8 cellular contexts compared by ENCODE assay signal in the genomic region with DNA sequence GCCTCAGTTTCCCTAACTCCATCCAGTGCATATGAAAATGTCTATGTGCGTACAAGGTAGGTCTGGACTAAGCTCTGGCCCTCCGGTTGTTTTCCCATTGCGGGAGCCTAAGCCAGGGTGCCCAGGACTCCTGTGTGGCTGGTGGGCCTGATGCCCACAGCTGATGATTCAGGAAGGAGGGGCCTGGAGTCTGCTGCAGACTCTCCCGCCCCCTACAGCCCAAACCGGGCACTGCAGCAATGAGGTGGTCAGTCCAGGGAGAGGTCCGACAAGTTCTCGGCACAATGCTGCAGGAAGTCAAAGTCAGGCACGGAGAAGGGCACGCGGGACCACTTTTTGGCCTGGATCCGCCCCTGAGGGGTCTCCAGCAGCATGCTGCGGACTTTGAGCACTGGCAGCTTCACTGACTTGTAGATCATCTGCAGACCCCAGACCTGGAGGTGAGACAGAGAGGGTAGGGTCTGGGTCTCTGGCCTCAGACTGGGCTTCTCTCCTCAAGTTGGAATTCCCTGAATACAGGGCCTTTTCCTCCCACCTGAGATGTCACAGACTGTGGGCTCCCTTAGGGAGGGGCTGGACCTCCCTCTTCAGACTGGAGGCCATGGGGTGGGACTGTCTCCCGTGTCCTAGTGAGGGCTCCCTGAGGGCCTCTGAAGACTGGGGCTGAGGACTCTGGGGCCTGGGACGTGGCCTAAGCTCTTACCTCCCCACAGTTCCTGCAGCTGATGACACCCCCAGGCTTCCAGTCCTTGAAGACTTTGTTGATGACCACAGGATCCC. TPM values are rescaled to one million over a fixed set of nuclear protein-coding genes. Genes with fewer than 3 reads are reported as not detected.
A peak's percentile ranks its signal among the peaks of the same experiment; 100 is the strongest.
DNase-seq lines count a peak whose midpoint lies in the region; ATAC-seq and TF ChIP-seq lines count a peak whose summit lies in the region.

No MANE protein-coding gene starts in this region.

- POLR2A ChIA-PET in HCT116 (lab: Charles Lee): interaction anchor here (0.6 kb wide), 1 partner anchor 54 kb away, joined by 3 read pairs; no protein-coding TSS in a partner anchor

- no peaks in the 10 kb centered on the region for H3K9me3 ChIP-seq in HCT116 (ENCODE audit: control insufficient read depth in 1 of 2, insufficient read depth in 1 of 2, low read depth in 1 of 2, low read length in 2 of 2)

- H3K4me3 ChIP-seq in HCT116 (replicated peaks in 1 of 2; ENCODE audit: low read depth in 1 of 2, low read length in 2 of 2): 0 out of 4 replicates have a peak overlapping the region, but pooled peaks of 1 of the 2 experiments have one; percentile 19

- DNase-seq in CD14-positive monocyte (ENCODE audit: low spot score) (no peak), HCT116 (ENCODE audit: low read depth, low spot score) (peak; percentile 61), SHP77 treated with DMSO at 0.1 percent for 48 hours (lab: John Stamatoyannopoulos, UW) (peak; percentile 30), glutamatergic neuron (peak; percentile 89), posterior vena cava (ENCODE audit: low spot score) (peak; percentile 94)
- peak; percentile 70 for DNase-seq in activated naive CD4-positive, alpha-beta T cell treated with Interleukin-2 at 50 U/mL for 16 hours

- H3K9ac ChIP-seq in HCT116 (ENCODE audit: low read length): no peak overlapping the region

- no TSS peak for BruUV-seq in HCT116 (replicated peaks; lab: Mats Ljungman, UMichigan)

- peak; percentile 94 for ATAC-seq in HCT116
- no peak for ATAC-seq in HG03280 (IDR thresholded peaks at IDR 0.05; ENCODE audit: unreplicated experiment)
- no peak for ATAC-seq in GM18858 (IDR thresholded peaks at IDR 0.05; ENCODE audit: unreplicated experiment)

- no peaks in the 10 kb centered on the region for H3K9me2 ChIP-seq in HCT116 (ENCODE audit: insufficient read depth)

- TF ChIP-seq RAD21 in HCT116 (IDR thresholded peaks at IDR 0.05; ENCODE audit: low read depth): peak; percentile 94

- H3K4me1 Mint-ChIP-seq in CD14-positive monocyte: peaks cover 14% of the 10 kb centered on the region
- H3K4me1 Mint-ChIP-seq in glutamatergic neuron (ENCODE audit: low read depth, unreplicated experiment): peaks cover 7% of the 10 kb centered on the region

- H3K79me2 ChIP-seq in HCT116 (ENCODE audit: insufficient read depth, low read length): no peaks in the 10 kb centered on the region

- H3K36me3 Mint-ChIP-seq in CD14-positive monocyte: peaks cover 32 to 40% of the 10 kb centered on the region in 2 donors
- no peaks in the 10 kb centered on the region for H3K36me3 Mint-ChIP-seq in glutamatergic neuron (ENCODE audit: unreplicated experiment)

- H3K4me2 ChIP-seq in HCT116 (ENCODE audit: low read length): peak overlapping the region; percentile 55

- no peak overlapping the region for H2AFZ ChIP-seq in HCT116 (ENCODE audit: low read depth, low read length, poor library complexity, severe bottlenecking)

- H3K27ac Mint-ChIP-seq in CD14-positive monocyte (no peak overlapping the region), glutamatergic neuron (ENCODE audit: unreplicated experiment) (no peak overlapping the region)

- H3K4me3 Mint-ChIP-seq in CD14-positive monocyte (no peak overlapping the region), glutamatergic neuron (ENCODE audit: unreplicated experiment) (no peak overlapping the region)

- intact Hi-C loops in CD14-positive monocyte (cut with micrococcal nuclease): loop anchor here (5.0 kb wide), 2 partner anchors 34 to 74 kb away; no protein-coding TSS in a partner anchor
- intact Hi-C loops in HCT116 (cut with micrococcal nuclease): loop anchor here (1.0 to 5.0 kb wide), 3 partner anchors 34 to 139 kb away; no protein-coding TSS in a partner anchor
- intact Hi-C loops in posterior vena cava (cut with DNase I): no loop called here

- H3K4me1 ChIP-seq in HCT116 (ENCODE audit: control insufficient read depth in 1 of 2, insufficient read depth in 2 of 2, low read length in 2 of 2): peaks cover 0 to 8% of the 10 kb centered on the region in 2 experiments; a peak in 3 of 4 replicates

- RAD21 ChIA-PET in HCT116 (lab: Charles Lee; ENCODE audit: low non-redundant PET in 1 of 2, low total read pairs in 2 of 2, uncharacterized antibody in 2 of 2, unreplicated experiment in 2 of 2): no interaction called here

- no peak overlapping the region for H3K27ac ChIP-seq in HCT116 (ENCODE audit: low read depth, low read length)

- no peaks in the 10 kb centered on the region for H3K36me3 ChIP-seq in HCT116 (ENCODE audit: control insufficient read depth in 1 of 2, insufficient read depth in 2 of 2, low read length in 2 of 2)

- H4K20me1 ChIP-seq in HCT116 (ENCODE audit: insufficient read depth): no peaks in the 10 kb centered on the region

- H3K9me3 Mint-ChIP-seq in CD14-positive monocyte: no peaks in the 10 kb centered on the region
- H3K9me3 Mint-ChIP-seq in glutamatergic neuron (ENCODE audit: unreplicated experiment): peaks cover 2% of the 10 kb centered on the region

- H3K27me3 ChIP-seq in HCT116 (ENCODE audit: insufficient read depth, low read length): no peaks in the 10 kb centered on the region

- CTCF ChIA-PET in HCT116 (lab: Charles Lee): interaction anchor here (0.6 to 2.3 kb wide), 14 partner anchors 10 to 290 kb away, joined by 3 to 15 read pairs (median 4); a partner anchor contains a TSS

- H3K27me3 Mint-ChIP-seq in CD14-positive monocyte (ENCODE audit: low read depth in 3 of 3) (peaks cover 24 to 27% (median 26%) of the 10 kb centered on the region in 3 donors), glutamatergic neuron (ENCODE audit: unreplicated experiment) (peaks cover 14% of the 10 kb centered on the region)

- peak; percentile 79 for TF ChIP-seq CTCF in CD14-positive monocyte (IDR thresholded peaks at IDR 0.05)
- peak; percentile 92 to 99 (median 99) for TF ChIP-seq CTCF in HCT116 (IDR thresholded peaks at IDR 0.05 in 2 of 3, conservative IDR thresholded peaks at IDR 0.05 in 1 of 3; ENCODE audit: borderline replicate concordance in 1 of 3, insufficient read depth in 1 of 3, low read depth in 2 of 3, low read length in 2 of 3)
- peak; percentile 90 for TF ChIP-seq CTCF in glutamatergic neuron (IDR thresholded peaks at IDR 0.05; ENCODE audit: partially characterized antibody, unreplicated experiment)

- no peak for TF ChIP-seq POLR2A in HCT116 (IDR thresholded peaks at IDR 0.05; ENCODE audit: borderline replicate concordance, extremely low read depth, insufficient read depth, insufficient read length)

TF ChIP-seq in HCT116, 20 proteins besides CTCF, POLR2A, EP300 and RAD21 (continues in another document):
- TF ChIP-seq, protein P1, sequence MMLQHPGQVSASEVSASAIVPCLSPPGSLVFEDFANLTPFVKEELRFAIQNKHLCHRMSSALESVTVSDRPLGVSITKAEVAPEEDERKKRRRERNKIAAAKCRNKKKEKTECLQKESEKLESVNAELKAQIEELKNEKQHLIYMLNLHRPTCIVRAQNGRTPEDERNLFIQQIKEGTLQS (IDR thresholded peaks at IDR 0.05): no peak
- TF ChIP-seq FOSL1 (IDR thresholded peaks at IDR 0.05; ENCODE audit: low read depth) (no peak), POLR2AphosphoS5 (IDR thresholded peaks at IDR 0.05; ENCODE audit: low read depth, low read length) (no peak), TCF7L2 (IDR thresholded peaks at IDR 0.05; ENCODE audit: borderline replicate concordance, extremely low read depth, insufficient read depth, insufficient read length) (no peak), ZNF274 (IDR thresholded peaks at IDR 0.05; ENCODE audit: low read depth, low read length) (no peak)
- TF ChIP-seq, protein P2, sequence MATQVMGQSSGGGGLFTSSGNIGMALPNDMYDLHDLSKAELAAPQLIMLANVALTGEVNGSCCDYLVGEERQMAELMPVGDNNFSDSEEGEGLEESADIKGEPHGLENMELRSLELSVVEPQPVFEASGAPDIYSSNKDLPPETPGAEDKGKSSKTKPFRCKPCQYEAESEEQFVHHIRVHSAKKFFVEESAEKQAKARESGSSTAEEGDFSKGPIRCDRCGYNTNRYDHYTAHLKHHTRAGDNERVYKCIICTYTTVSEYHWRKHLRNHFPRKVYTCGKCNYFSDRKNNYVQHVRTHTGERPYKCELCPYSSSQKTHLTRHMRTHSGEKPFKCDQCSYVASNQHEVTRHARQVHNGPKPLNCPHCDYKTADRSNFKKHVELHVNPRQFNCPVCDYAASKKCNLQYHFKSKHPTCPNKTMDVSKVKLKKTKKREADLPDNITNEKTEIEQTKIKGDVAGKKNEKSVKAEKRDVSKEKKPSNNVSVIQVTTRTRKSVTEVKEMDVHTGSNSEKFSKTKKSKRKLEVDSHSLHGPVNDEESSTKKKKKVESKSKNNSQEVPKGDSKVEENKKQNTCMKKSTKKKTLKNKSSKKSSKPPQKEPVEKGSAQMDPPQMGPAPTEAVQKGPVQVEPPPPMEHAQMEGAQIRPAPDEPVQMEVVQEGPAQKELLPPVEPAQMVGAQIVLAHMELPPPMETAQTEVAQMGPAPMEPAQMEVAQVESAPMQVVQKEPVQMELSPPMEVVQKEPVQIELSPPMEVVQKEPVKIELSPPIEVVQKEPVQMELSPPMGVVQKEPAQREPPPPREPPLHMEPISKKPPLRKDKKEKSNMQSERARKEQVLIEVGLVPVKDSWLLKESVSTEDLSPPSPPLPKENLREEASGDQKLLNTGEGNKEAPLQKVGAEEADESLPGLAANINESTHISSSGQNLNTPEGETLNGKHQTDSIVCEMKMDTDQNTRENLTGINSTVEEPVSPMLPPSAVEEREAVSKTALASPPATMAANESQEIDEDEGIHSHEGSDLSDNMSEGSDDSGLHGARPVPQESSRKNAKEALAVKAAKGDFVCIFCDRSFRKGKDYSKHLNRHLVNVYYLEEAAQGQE (IDR thresholded peaks at IDR 0.05; ENCODE audit: low read depth): no peak

RNA-seq across cellular contexts. Expression of a gene that starts 3.4 kb away (rescaled TPM):
- polyA plus RNA-seq in CD14-positive monocyte: under 1 TPM in 1 of 2 donors, not detected in 1; 0.09 TPM
- total RNA-seq in HCT116 (2021; ENCODE audit: unreplicated experiment) (1.1 TPM), glutamatergic neuron (ENCODE audit: unreplicated experiment) (1.5 TPM), posterior vena cava (under 1 TPM; 0.19 to 0.23 TPM)
- 0.76 and 1.2 TPM in 2 replicates for polyA plus RNA-seq in HCT116 (2012)

RNA-seq across cellular contexts. Expression of a gene that starts 10.8 kb away (rescaled TPM):
- 10 to 100 TPM; 13.2 to 16.0 TPM for polyA plus RNA-seq in CD14-positive monocyte
- 1.2 TPM for total RNA-seq in HCT116 (2021; ENCODE audit: unreplicated experiment)
- polyA plus RNA-seq in HCT116 (2012): 1.1 and 1.6 TPM in 2 replicates
- total RNA-seq in glutamatergic neuron (ENCODE audit: unreplicated experiment): 0.42 TPM
- total RNA-seq in posterior vena cava: 10 to 100 TPM in 1 of 2 donors, 1 to 10 TPM in 1; 9.9 to 13.0 TPM

RNA-seq across cellular contexts. Expression of a gene that starts 19.5 kb away (rescaled TPM):
- polyA plus RNA-seq in CD14-positive monocyte: 1 to 10 TPM; 1.9 to 2.0 TPM
- 41.2 TPM for total RNA-seq in HCT116 (2021; ENCODE audit: unreplicated experiment)
- 32.9 and 39.7 TPM in 2 replicates for polyA plus RNA-seq in HCT116 (2012)
- total RNA-seq in glutamatergic neuron (ENCODE audit: unreplicated experiment): 29.3 TPM
- total RNA-seq in posterior vena cava: 10 to 100 TPM; 19.1 to 25.1 TPM

RNA-seq across cellular contexts. Expression of a gene that starts 20.9 kb away (rescaled TPM):
- not detected for polyA plus RNA-seq in CD14-positive monocyte
- not detected for total RNA-seq in HCT116 (2021; ENCODE audit: unreplicated experiment)
- 0.10 TPM in 1 of 2 replicates, not detected in the other for polyA plus RNA-seq in HCT116 (2012)
- 0.44 TPM for total RNA-seq in glutamatergic neuron (ENCODE audit: unreplicated experiment)
- total RNA-seq in posterior vena cava: not detected

RNA-seq across cellular contexts. Expression of a gene that starts 51.3 kb away (rescaled TPM):
- under 1 TPM; 0.20 to 0.28 TPM for polyA plus RNA-seq in CD14-positive monocyte
- 2.3 TPM for total RNA-seq in HCT116 (2021; ENCODE audit: unreplicated experiment)
- polyA plus RNA-seq in HCT116 (2012): 1.9 and 2.1 TPM in 2 replicates
- total RNA-seq in glutamatergic neuron (ENCODE audit: unreplicated experiment): 2.4 TPM
- total RNA-seq in posterior vena cava: under 1 TPM; 0.33 to 0.93 TPM

Comparison
In these comparisons a context has a peak if more than half of its experiments do, and no peak if none do; other contexts are left out.
1. intact Hi-C loops: an anchor here in CD14-positive monocyte (5.0 kb wide) and HCT116 (1.0 to 5.0 kb wide); none called in posterior vena cava.